In the genomic region with DNA sequence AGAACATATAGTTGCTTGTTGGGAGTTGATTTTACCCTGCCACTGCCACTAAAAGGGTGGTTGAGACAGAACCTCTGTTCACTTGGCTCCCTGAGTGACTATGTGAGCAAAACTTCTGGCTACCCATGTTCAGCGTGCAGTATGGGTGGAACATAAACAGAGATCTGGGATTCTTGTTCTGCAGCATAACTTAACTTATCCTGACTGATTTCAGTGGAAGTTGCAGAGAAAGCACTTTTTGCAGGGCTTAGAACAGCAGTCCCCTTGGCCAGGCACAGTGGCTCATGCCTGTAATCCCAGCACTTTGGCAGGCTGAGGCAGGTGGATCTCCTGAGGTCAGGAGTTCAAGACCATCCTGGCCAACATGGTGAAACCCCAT, we compare ENCODE assay signal across 20 cellular contexts. TPM values are rescaled to one million over a fixed set of nuclear protein-coding genes. Genes with fewer than 3 reads are reported as not detected.
DNase-seq lines count a peak whose midpoint lies in the region; ATAC-seq, FAIRE-seq and TF ChIP-seq lines count a peak whose summit lies in the region.
"Had no signal": no experiment of that assay in that cellular context is flagged by ENCODE, and none has a peak within 500 bp of the region (broad histone marks: within the 10 kb centered on the region; RNA-seq: fewer than 3 reads in every experiment).

No MANE protein-coding gene starts in this region.

- H3K36me3 ChIP-seq in PC-9 (ENCODE audit: low read depth) (no peaks in the 10 kb centered on the region), K562 (ENCODE audit: control insufficient read depth, insufficient read depth, low read length) (no peaks in the 10 kb centered on the region), adrenal gland (replicated peaks in 1 of 2) (no peaks in the 10 kb centered on the region)

- H3K4me3 Mint-ChIP-seq in CD14-positive monocyte (no peak overlapping the region), glutamatergic neuron (ENCODE audit: unreplicated experiment) (peak overlapping the region; percentile 59), MCF 10A (ENCODE audit: unreplicated experiment) (no peak overlapping the region)
- H3K4me3 Mint-ChIP-seq: CD4-positive, CD25-positive, alpha-beta regulatory T cell had no signal

- H3K9me3 Mint-ChIP-seq in CD14-positive monocyte (peaks cover 0 to 3% (median 0%) of the 10 kb centered on the region in 7 donors), glutamatergic neuron (ENCODE audit: unreplicated experiment) (peaks cover 3% of the 10 kb centered on the region), MCF 10A (ENCODE audit: unreplicated experiment) (no peaks in the 10 kb centered on the region)
- H3K9me3 Mint-ChIP-seq: CD4-positive, CD25-positive, alpha-beta regulatory T cell had no signal

- DNase-seq in CD14-positive monocyte (ENCODE audit: low spot score), result no peak
- no peak for DNase-seq in PC-9
- DNase-seq in K562 (ENCODE audit: extremely low read depth in 1 of 4, low spot score in 3 of 4), result no peak
- DNase-seq in glutamatergic neuron, result no peak
- DNase-seq in adrenal gland, result no peak
- no peak for DNase-seq in MCF 10A (ENCODE audit: unreplicated experiment)
- DNase-seq in CD1c-positive myeloid dendritic cell (ENCODE audit: extremely low spot score), result no peak
- DNase-seq in D341Med (ENCODE audit: low spot score), result no peak
- DNase-seq: DMS79, GDM1 had no signal

- TF ChIP-seq POLR2A in K562 (conservative IDR thresholded peaks at IDR 0.05) (no peak), adrenal gland (IDR thresholded peaks at IDR 0.05) (no peak)

- CTCF ChIA-PET in PC-9 (lab: Charles Lee) (interaction anchor here (0.6 kb wide), 1 partner anchor 18 kb away, joined by 3 read pairs; no protein-coding TSS in a partner anchor), K562 (lab: Yijun Ruan, JAX; ENCODE audit: low intra/inter-chr PET ratio) (no interaction called here), MCF 10A (lab: Yijun Ruan, JAX) (no interaction called here)

- H3K9me2 ChIP-seq in PC-9 (ENCODE audit: insufficient read depth), result no peaks in the 10 kb centered on the region

- BruUV-seq in PC-9 (replicated peaks; lab: Mats Ljungman, UMichigan) (no TSS peak), K562 (replicated peaks; lab: Mats Ljungman, UMichigan) (no TSS peak), MCF 10A (replicated peaks; lab: Mats Ljungman, UMichigan) (no TSS peak)

- no peak overlapping the region for H3K27ac ChIP-seq in PC-9
- H3K27ac ChIP-seq in K562 (ENCODE audit: extremely low read depth, low read depth, low read length), result no peak overlapping the region
- H3K27ac ChIP-seq in adrenal gland, result no peak overlapping the region
- H3K27ac ChIP-seq: A549, GM23248, KMS-11 had no signal

- H3K27me3 Mint-ChIP-seq in CD14-positive monocyte (ENCODE audit: low read depth in 3 of 3) (peaks cover 1 to 2% (median 2%) of the 10 kb centered on the region in 3 donors), glutamatergic neuron (ENCODE audit: unreplicated experiment) (peaks cover 4% of the 10 kb centered on the region), MCF 10A (ENCODE audit: insufficient read depth, unreplicated experiment) (no peaks in the 10 kb centered on the region)

- H3K4me1 ChIP-seq in PC-9 (replicated peaks; ENCODE audit: insufficient read depth) (no peaks in the 10 kb centered on the region), K562 (replicated peaks in 1 of 2; ENCODE audit: control insufficient read depth in 2 of 2, insufficient read depth in 2 of 2, low read length in 2 of 2) (peaks cover 3% of the 10 kb centered on the region in 2 experiments; a peak in 3 of 5 replicates), adrenal gland (replicated peaks in 1 of 2) (no peaks in the 10 kb centered on the region)
- H3K4me1 ChIP-seq: A549, Caco-2 had no signal

- H3K79me2 ChIP-seq in PC-9 (ENCODE audit: low read depth), result no peaks in the 10 kb centered on the region
- H3K79me2 ChIP-seq in K562 (ENCODE audit: control insufficient read depth, insufficient read depth, low read length), result no peaks in the 10 kb centered on the region

- no peaks in the 10 kb centered on the region for H3K36me3 Mint-ChIP-seq in CD14-positive monocyte
- no peaks in the 10 kb centered on the region for H3K36me3 Mint-ChIP-seq in glutamatergic neuron (ENCODE audit: unreplicated experiment)
- H3K36me3 Mint-ChIP-seq in MCF 10A (ENCODE audit: insufficient read depth, unreplicated experiment), result peaks cover 4% of the 10 kb centered on the region
- H3K36me3 Mint-ChIP-seq: CD4-positive, CD25-positive, alpha-beta regulatory T cell had no signal

- H3K9me3 ChIP-seq in PC-9 (ENCODE audit: insufficient read depth, low read depth), result no peaks in the 10 kb centered on the region
- no peaks in the 10 kb centered on the region for H3K9me3 ChIP-seq in K562 (replicated peaks; ENCODE audit: control insufficient read depth, insufficient read depth, low read depth, low read length)
- H3K9me3 ChIP-seq in adrenal gland (replicated peaks in 1 of 3), result no peaks in the 10 kb centered on the region
- H3K9me3 ChIP-seq: A549, Caco-2 had no signal

- POLR2A ChIA-PET in PC-9 (lab: Charles Lee; ENCODE audit: unreplicated experiment), result no interaction called here
- POLR2A ChIA-PET in K562 (lab: Yijun Ruan, JAX), result interaction anchor here (0.7 to 2.6 kb wide), 2 partner anchors 18 to 229 kb away, joined by 4 to 10 read pairs; no protein-coding TSS in a partner anchor
- POLR2A ChIA-PET in MCF 10A (lab: Yijun Ruan, JAX), result no interaction called here

- WGBS in K562 (ENCODE audit: insufficient coverage, low coverage, missing lambda C conversion rate), result 73% methylated on average over 1 of the region's 1 CpG
- WGBS in adrenal gland, 4 donors, result 92 to 100% (median 96%) methylated on average over 1 of the region's 1 CpG

- no peak overlapping the region for H3K4me3 ChIP-seq in PC-9
- no peak overlapping the region for H3K4me3 ChIP-seq in K562
- no peak overlapping the region for H3K4me3 ChIP-seq in adrenal gland
- H3K4me3 ChIP-seq: A549, GM23248 had no signal

- H3K27me3 ChIP-seq in PC-9 (ENCODE audit: insufficient read depth, low read depth) (no peaks in the 10 kb centered on the region), K562 (ENCODE audit: control insufficient read depth in 2 of 2, insufficient read depth in 2 of 2, low read length in 2 of 2) (no peaks in the 10 kb centered on the region), adrenal gland (no peaks in the 10 kb centered on the region)

- H3K4me1 Mint-ChIP-seq in CD14-positive monocyte (peaks cover 8% of the 10 kb centered on the region), glutamatergic neuron (ENCODE audit: low read depth, unreplicated experiment) (peaks cover 4% of the 10 kb centered on the region), MCF 10A (ENCODE audit: insufficient read depth, unreplicated experiment) (peaks cover 3% of the 10 kb centered on the region)

- in situ Hi-C loops in K562 (cut with MboI), result loop anchor here (10.0 to 25.0 kb wide), 2 partner anchors 302 to 880 kb away; a partner anchor contains a TSS

- TF ChIP-seq CTCF in CD14-positive monocyte (IDR thresholded peaks at IDR 0.05) (peak; percentile 6), PC-9 (conservative IDR thresholded peaks at IDR 0.05) (peak; percentile 30; the same call in 1 of the 2 replicates), K562 (IDR thresholded peaks at IDR 0.05 in 2 of 3, conservative IDR thresholded peaks at IDR 0.05 in 1 of 3; ENCODE audit: insufficient read depth in 2 of 3, low read depth in 1 of 3, low read length in 3 of 3) (no peak), glutamatergic neuron (IDR thresholded peaks at IDR 0.05; ENCODE audit: partially characterized antibody, unreplicated experiment) (no peak), adrenal gland (IDR thresholded peaks at IDR 0.05) (no peak), MCF 10A (IDR thresholded peaks at IDR 0.05; ENCODE audit: unreplicated experiment) (no peak)

- no peaks in the 10 kb centered on the region for H3F3A ChIP-seq in PC-9 (ENCODE audit: insufficient read depth, low read depth)

- H3K27ac Mint-ChIP-seq in CD14-positive monocyte, result no peak overlapping the region
- no peak overlapping the region for H3K27ac Mint-ChIP-seq in glutamatergic neuron (ENCODE audit: unreplicated experiment)
- H3K27ac Mint-ChIP-seq in MCF 10A (ENCODE audit: low read depth, unreplicated experiment), result no peak overlapping the region
- H3K27ac Mint-ChIP-seq: CD4-positive, CD25-positive, alpha-beta regulatory T cell had no signal

- H4K20me1 ChIP-seq in PC-9 (ENCODE audit: insufficient read depth) (no peaks in the 10 kb centered on the region), K562 (replicated peaks; ENCODE audit: control insufficient read depth, insufficient read depth, low read length) (no peaks in the 10 kb centered on the region)

- H2AFZ ChIP-seq in PC-9 (no peak overlapping the region), K562 (ENCODE audit: low read depth, low read length) (no peak overlapping the region)
- H2AFZ ChIP-seq: GM23248 had no signal

- no peak overlapping the region for H3K9ac ChIP-seq in K562 (ENCODE audit: insufficient read depth in 1 of 2, low read depth in 2 of 2, low read length in 2 of 2)
- H3K9ac ChIP-seq: GM23248, KMS-11 had no signal

- H3K9me1 ChIP-seq in K562 (ENCODE audit: control insufficient read depth, insufficient read depth, low read length), result no peaks in the 10 kb centered on the region

- no peak for TF ChIP-seq RAD21 in K562 (CRISPR knock-in tag; conservative IDR thresholded peaks at IDR 0.05 in 1 of 2, IDR thresholded peaks at IDR 0.05 in 1 of 2)

- intact Hi-C loops in CD14-positive monocyte (cut with micrococcal nuclease), result no loop called here
- intact Hi-C loops in PC-9 (cut with micrococcal nuclease; ENCODE audit: unreplicated experiment), result no loop called here
- intact Hi-C loops in K562 (cut with micrococcal nuclease), result no loop called here
- intact Hi-C loops in adrenal gland (cut with DNase I), result no loop called here
- intact Hi-C loops in MCF 10A (cut with micrococcal nuclease), result no loop called here

- FAIRE-seq in K562 (lab: Jason Lieb, UNC), result no peak
- FAIRE-seq: A549, GM12892, GM18507 had no signal

- TF ChIP-seq EP300 in K562 (IDR thresholded peaks at IDR 0.05; ENCODE audit: low read length), result no peak

- no peak overlapping the region for H3K4me2 ChIP-seq in PC-9
- no peak overlapping the region for H3K4me2 ChIP-seq in K562 (ENCODE audit: insufficient read depth, low read length)
- H3K4me2 ChIP-seq: A549, KMS-11 had no signal

- no peak for ATAC-seq in K562

RNA-seq across cellular contexts. Expression of a gene that starts 14.7 kb away (rescaled TPM):
- not detected for polyA plus RNA-seq in CD14-positive monocyte
- not detected in 2 replicates for total RNA-seq in PC-9 (2021)
- total RNA-seq in K562 (2011; cell fraction: chromatin; rRNA removed; ENCODE audit: low replicate concordance), result 1.6 TPM in 1 of 2 replicates, not detected in the other
- 1.3 and 3.2 TPM in 2 replicates for total RNA-seq in K562 (2011; cell fraction: nucleolus; rRNA removed)
- total RNA-seq in K562 (2011; cell fraction: nucleoplasm; rRNA removed), result 3.0 TPM in 1 of 2 replicates, not detected in the other
- total RNA-seq in K562 (2014; rRNA removed), result 3.0 and 9.1 TPM in 2 replicates
- 5.9 and 8.9 TPM in 2 replicates for total RNA-seq in K562 (2014; rRNA removed; fragmentation: Illumina TruSeq; extraction: Trizol)
- total RNA-seq in K562 (2015; rRNA removed; fragmentation: Illumina TruSeq; extraction: Trizol), result 8.2 and 9.1 TPM in 2 replicates
- 8.1 and 8.4 TPM in 2 replicates for total RNA-seq in K562 (2021)
- polyA plus RNA-seq in K562 (2011; rRNA removed), result 1.3 and 2.3 TPM in 2 replicates
- polyA plus RNA-seq in K562 (2011; cell fraction: cytosol; rRNA removed), result 0.91 and 3.8 TPM in 2 replicates
- polyA plus RNA-seq in K562 (2011; cell fraction: nucleus; rRNA removed), result 1.4 TPM in 1 of 2 replicates, not detected in the other
- polyA plus RNA-seq in K562 (2012), result 1.5 and 7.1 TPM in 2 replicates
- polyA plus RNA-seq in K562 (2014; fragmentation: Illumina TruSeq; extraction: Trizol), result 5.5 and 7.2 TPM in 2 replicates
- polyA plus RNA-seq in K562 (2014; fragmentation: Nextera tagmentation; extraction: Ambion mirVana), result 10 to 100 TPM; 21.8 to 26.8 TPM
- polyA plus RNA-seq in K562 (2014; rRNA removed), result 4.9 and 7.1 TPM in 2 replicates
- polyA minus RNA-seq in K562 (2011; rRNA and poly(A)+ RNA removed), result 1.8 TPM in 1 of 2 replicates, not detected in the other
- polyA minus RNA-seq in K562 (2011; cell fraction: cytosol; rRNA and poly(A)+ RNA removed), result not detected in 2 replicates
- polyA minus RNA-seq in K562 (2011; cell fraction: nucleus; rRNA and poly(A)+ RNA removed), result not detected in 2 replicates
- not detected for total RNA-seq in glutamatergic neuron (ENCODE audit: unreplicated experiment)
- 1 to 10 TPM in 4 of 8 donors, under 1 TPM in 1, not detected in 3; 0.96 to 1.7 (median 1.4) TPM for total RNA-seq in adrenal gland
- 1 to 10 TPM; 1.2 to 9.5 (median 5.2) TPM for polyA plus RNA-seq in adrenal gland
- total RNA-seq in MCF 10A (2022), result not detected in 2 replicates
- total RNA-seq: Caco-2; CD4-positive, CD25-positive, alpha-beta regulatory T cell; Daoy; GM23248 had no signal
- polyA plus RNA-seq: CD4-positive, CD25-positive, alpha-beta regulatory T cell had no signal

RNA-seq across cellular contexts. Expression of a gene that starts 18.5 kb away (rescaled TPM):
- 1 to 10 TPM; 4.3 to 5.3 TPM for polyA plus RNA-seq in CD14-positive monocyte
- 32.0 and 35.8 TPM in 2 replicates for total RNA-seq in PC-9 (2021)
- total RNA-seq in K562 (2011; cell fraction: chromatin; rRNA removed; ENCODE audit: low replicate concordance), result 47.3 and 47.4 TPM in 2 replicates
- 26.8 and 28.3 TPM in 2 replicates for total RNA-seq in K562 (2011; cell fraction: nucleolus; rRNA removed)
- 37.8 and 39.5 TPM in 2 replicates for total RNA-seq in K562 (2011; cell fraction: nucleoplasm; rRNA removed)
- total RNA-seq in K562 (2014; rRNA removed), result 5.8 and 9.1 TPM in 2 replicates
- 7.7 and 8.3 TPM in 2 replicates for total RNA-seq in K562 (2014; rRNA removed; fragmentation: Illumina TruSeq; extraction: Trizol)
- total RNA-seq in K562 (2015; rRNA removed; fragmentation: Illumina TruSeq; extraction: Trizol), result 9.5 and 10.4 TPM in 2 replicates
- 13.7 and 14.3 TPM in 2 replicates for total RNA-seq in K562 (2021)
- 8.5 and 12.3 TPM in 2 replicates for polyA plus RNA-seq in K562 (2011; rRNA removed)
- 10.5 and 17.5 TPM in 2 replicates for polyA plus RNA-seq in K562 (2011; cell fraction: cytosol; rRNA removed)
- polyA plus RNA-seq in K562 (2011; cell fraction: nucleus; rRNA removed), result 5.7 and 6.4 TPM in 2 replicates
- polyA plus RNA-seq in K562 (2012), result 9.7 and 26.7 TPM in 2 replicates
- polyA plus RNA-seq in K562 (2014; fragmentation: Illumina TruSeq; extraction: Trizol), result 11.8 and 12.1 TPM in 2 replicates
- 1 to 10 TPM; 2.4 to 2.6 TPM for polyA plus RNA-seq in K562 (2014; fragmentation: Nextera tagmentation; extraction: Ambion mirVana)
- 8.4 and 9.5 TPM in 2 replicates for polyA plus RNA-seq in K562 (2014; rRNA removed)
- 15.6 and 28.2 TPM in 2 replicates for polyA minus RNA-seq in K562 (2011; rRNA and poly(A)+ RNA removed)
- 11.2 and 13.2 TPM in 2 replicates for polyA minus RNA-seq in K562 (2011; cell fraction: cytosol; rRNA and poly(A)+ RNA removed)
- 3.8 and 5.5 TPM in 2 replicates for polyA minus RNA-seq in K562 (2011; cell fraction: nucleus; rRNA and poly(A)+ RNA removed)
- 65.5 TPM for total RNA-seq in glutamatergic neuron (ENCODE audit: unreplicated experiment)
- 10 to 100 TPM; 24.3 to 48.9 (median 34.0) TPM for total RNA-seq in adrenal gland
- polyA plus RNA-seq in adrenal gland, result 10 to 100 TPM in 1 of 3 donors, 1 to 10 TPM in 2; 5.9 to 18.2 (median 9.7) TPM
- 11.1 and 12.0 TPM in 2 replicates for total RNA-seq in MCF 10A (2022)

RNA-seq across cellular contexts. Expression of a gene that starts 56.3 kb away (rescaled TPM):
- not detected for polyA plus RNA-seq in CD14-positive monocyte
- total RNA-seq in PC-9 (2021), result not detected in 2 replicates
- 2.5 TPM in 1 of 2 replicates, not detected in the other for total RNA-seq in K562 (2011; cell fraction: chromatin; rRNA removed; ENCODE audit: low replicate concordance)
- 2.9 and 3.2 TPM in 2 replicates for total RNA-seq in K562 (2011; cell fraction: nucleolus; rRNA removed)
- total RNA-seq in K562 (2011; cell fraction: nucleoplasm; rRNA removed), result 2.6 TPM in 1 of 2 replicates, not detected in the other
- 0.45 and 1.0 TPM in 2 replicates for total RNA-seq in K562 (2014; rRNA removed)
- 0.38 and 0.58 TPM in 2 replicates for total RNA-seq in K562 (2014; rRNA removed; fragmentation: Illumina TruSeq; extraction: Trizol)
- 1.8 TPM in 2 replicates for total RNA-seq in K562 (2015; rRNA removed; fragmentation: Illumina TruSeq; extraction: Trizol)
- 0.45 and 0.80 TPM in 2 replicates for total RNA-seq in K562 (2021)
- polyA plus RNA-seq in K562 (2011; rRNA removed), result 1.1 and 3.6 TPM in 2 replicates
- polyA plus RNA-seq in K562 (2011; cell fraction: cytosol; rRNA removed), result 1.7 and 10.5 TPM in 2 replicates
- 2.2 TPM in 1 of 2 replicates, not detected in the other for polyA plus RNA-seq in K562 (2011; cell fraction: nucleus; rRNA removed)
- 0.92 and 1.1 TPM in 2 replicates for polyA plus RNA-seq in K562 (2012)
- polyA plus RNA-seq in K562 (2014; fragmentation: Illumina TruSeq; extraction: Trizol), result 1.0 TPM in 2 replicates
- polyA plus RNA-seq in K562 (2014; fragmentation: Nextera tagmentation; extraction: Ambion mirVana), result under 1 TPM in 1 of 2 experiments, not detected in 1; 0.85 TPM
- 0.77 and 1.3 TPM in 2 replicates for polyA plus RNA-seq in K562 (2014; rRNA removed)
- polyA minus RNA-seq in K562 (2011; rRNA and poly(A)+ RNA removed), result 0.42 and 2.8 TPM in 2 replicates
- not detected in 2 replicates for polyA minus RNA-seq in K562 (2011; cell fraction: cytosol; rRNA and poly(A)+ RNA removed)
- polyA minus RNA-seq in K562 (2011; cell fraction: nucleus; rRNA and poly(A)+ RNA removed), result not detected in 2 replicates
- total RNA-seq in glutamatergic neuron (ENCODE audit: unreplicated experiment), result not detected
- total RNA-seq in adrenal gland, result 1 to 10 TPM in 1 of 8 donors, under 1 TPM in 1, not detected in 6; 0.91 to 4.0 TPM
- under 1 TPM in 1 of 3 donors, not detected in 2; 0.64 TPM for polyA plus RNA-seq in adrenal gland
- total RNA-seq in MCF 10A (2022), result not detected in 2 replicates
- total RNA-seq: Caco-2; CD4-positive, CD25-positive, alpha-beta regulatory T cell; Daoy; GM23248; H4 had no signal
- polyA plus RNA-seq: BJ; CD4-positive, CD25-positive, alpha-beta regulatory T cell; GM23248 had no signal

Comparison
In these comparisons a context has a peak if more than half of its experiments do, and no peak if none do; other contexts are left out.
1. CTCF ChIP-seq: peak in CD14-positive monocyte (single experiment) and PC-9 (single experiment); none in K562 (0 of 3), glutamatergic neuron (single experiment), adrenal gland (0 of 6) and MCF 10A (single experiment).